35 cellular contexts compared by ENCODE assay signal in genomic region chr2:95138702-95139101, GRCh38.
"Had no signal": no experiment of that assay in that cellular context is flagged by ENCODE, and none has a peak within 500 bp of the region (broad histone marks: within the 10 kb centered on the region; RNA-seq: fewer than 3 reads in every experiment).

No MANE protein-coding gene starts in this region.

- DNase-seq: activated B cell treated with CpG ODN at 0.5 μM for 24 hours; activated CD4-positive, alpha-beta memory T cell treated with anti-CD3 and anti-CD28 coated beads for 36 hours; activated CD4-positive, alpha-beta T cell treated with anti-CD3 and anti-CD28 coated beads for 4 hours; activated CD4-positive, alpha-beta T cell treated with anti-CD3 and anti-CD28 coated beads, Interleukin-2, amount 10 ng/mL, durations not matched to agents 24 days and 14 days; activated CD4-positive, alpha-beta T cell treated with anti-CD3 and anti-CD28 coated beads, Interleukin-2, amount 50 U/mL, for 1 hour; activated CD4-positive, alpha-beta T cell treated with anti-CD3 and anti-CD28 coated beads, Interleukin-2, amount 50 U/mL, for 4 hours; activated CD4-positive, CD25-positive, alpha-beta regulatory T cell treated with anti-CD3 and anti-CD28 coated beads, Interleukin-2, amount 50 U/mL, for 72 hours; activated CD8-positive, alpha-beta memory T cell treated with anti-CD3 and anti-CD28 coated beads, Interleukin-2, amount 50 U/mL, for 4 hours; activated CD8-positive, alpha-beta T cell treated with anti-CD3 and anti-CD28 coated beads for 36 hours; activated effector memory CD4-positive, alpha-beta T cell treated with anti-CD3 and anti-CD28 coated beads, Interleukin-2, amount 50 U/mL, for 16 hours; activated gamma-delta T cell treated with Interleukin-2 at 50 U/mL for 16 hours; activated naive CD4-positive, alpha-beta T cell; activated naive CD4-positive, alpha-beta T cell treated with anti-CD3 and anti-CD28 coated beads for 36 hours; activated naive CD4-positive, alpha-beta T cell treated with anti-CD3 and anti-CD28 coated beads, Interleukin-2, amount 50 U/mL, for 16 hours; activated naive CD8-positive, alpha-beta T cell treated with anti-CD3 and anti-CD28 coated beads for 36 hours; activated T-cell treated with anti-CD3 and anti-CD28 coated beads for 4 hours; activated T-cell treated with anti-CD3 and anti-CD28 coated beads, Interleukin-2, amount 50 U/mL, for 1 hour; activated T-cell treated with anti-CD3 and anti-CD28 coated beads, Interleukin-2, amount 50 U/mL, for 4 hours; activated T-cell treated with anti-CD3 and anti-CD28 coated beads, Interleukin-2, amount 50 U/mL, for 72 hours; adrenal gland; amniotic stem cell; aorta; body of pancreas; brain microvascular endothelial cell; central memory CD4-positive, alpha-beta T cell; T-helper 1 cell; T-helper 2 cell; T-helper 9 cell had no signal

- ATAC-seq: activated CD8-positive, alpha-beta T cell treated with anti-CD3 and anti-CD28 coated beads for 36 hours; activated naive CD4-positive, alpha-beta T cell treated with anti-CD3 and anti-CD28 coated beads, Interleukin-2, amount 50 U/mL, for 72 hours; activated T-cell treated with anti-CD3 and anti-CD28 coated beads, Interleukin-2, amount 50 U/mL, for 4 hours; activated T-cell treated with anti-CD3 and anti-CD28 coated beads, Interleukin-2, amount 50 U/mL, for 72 hours; activated T-helper 17 cell treated with anti-CD3 and anti-CD28 coated beads, Interleukin-2, amount 50 U/mL, for 72 hours; body of pancreas had no signal

- H3K4me1 ChIP-seq: adrenal gland, body of pancreas, breast epithelium had no signal

- H3K27ac Mint-ChIP-seq: activated B cell treated with CpG ODN at 0.5 μM for 24 hours; activated CD4-positive, alpha-beta memory T cell treated with anti-CD3 and anti-CD28 coated beads for 36 hours; activated CD4-positive, alpha-beta T cell treated with anti-CD3 and anti-CD28 coated beads, Interleukin-2, amount 10 ng/mL, durations not matched to agents 24 days and 14 days; activated CD8-positive, alpha-beta T cell treated with anti-CD3 and anti-CD28 coated beads for 36 hours; activated naive CD4-positive, alpha-beta T cell treated with anti-CD3 and anti-CD28 coated beads for 36 hours; activated naive CD4-positive, alpha-beta T cell treated with anti-CD3 and anti-CD28 coated beads, Interleukin-2, amount 50 U/mL, for 72 hours; activated naive CD8-positive, alpha-beta T cell treated with anti-CD3 and anti-CD28 coated beads for 36 hours; activated T-cell treated with anti-CD3 and anti-CD28 coated beads, Interleukin-2, amount 50 U/mL, for 72 hours; activated T-helper 1 cell treated with anti-CD3 and anti-CD28 coated beads, Interleukin-12 subunit alpha, Interleukin-12 subunit beta, Interleukin-2, Interleukin-4 antibody, amounts not matched to agents 30 ng/mL and 10 ng/mL and 1 ng/mL, durations not matched to agents 14 hours and 24 hours and 36 hours; activated T-helper 17 cell treated with anti-CD3 and anti-CD28 coated beads, Interleukin-2, amount 50 U/mL, for 72 hours; T-helper 1 cell treated with Interleukin-12 subunit alpha and Interleukin-12 subunit beta and Interleukin-4 antibody, amounts not matched to agents 30 μg/mL and 1 μg/mL, for 36 hours; T-helper 2 cell treated with Interferon-gamma antibody and Interleukin-4, amounts not matched to agents 5 μg/mL and 100 μg/mL, for 36 hours had no signal

- H3K27ac ChIP-seq: adrenal gland, body of pancreas, brain microvascular endothelial cell, breast epithelium, VCaP had no signal

- H3K27me3 Mint-ChIP-seq: activated B cell treated with CpG ODN at 0.5 μM for 24 hours; activated CD4-positive, alpha-beta memory T cell treated with anti-CD3 and anti-CD28 coated beads for 36 hours; activated CD4-positive, alpha-beta T cell treated with anti-CD3 and anti-CD28 coated beads, Interleukin-2, amount 10 ng/mL, durations not matched to agents 24 days and 14 days; activated CD8-positive, alpha-beta T cell treated with anti-CD3 and anti-CD28 coated beads for 36 hours; activated naive CD8-positive, alpha-beta T cell treated with anti-CD3 and anti-CD28 coated beads for 36 hours; activated T-helper 17 cell treated with anti-CD3 and anti-CD28 coated beads, Interleukin-2, amount 50 U/mL, for 72 hours had no signal

- H3K4me3 Mint-ChIP-seq: activated B cell treated with CpG ODN at 0.5 μM for 24 hours; activated CD4-positive, alpha-beta memory T cell treated with anti-CD3 and anti-CD28 coated beads for 36 hours; activated CD4-positive, alpha-beta T cell treated with anti-CD3 and anti-CD28 coated beads, Interleukin-2, amount 10 ng/mL, durations not matched to agents 24 days and 14 days; activated CD8-positive, alpha-beta T cell treated with anti-CD3 and anti-CD28 coated beads for 36 hours; activated naive CD4-positive, alpha-beta T cell treated with anti-CD3 and anti-CD28 coated beads for 36 hours; activated naive CD8-positive, alpha-beta T cell treated with anti-CD3 and anti-CD28 coated beads for 36 hours; activated T-cell treated with anti-CD3 and anti-CD28 coated beads, Interleukin-2, amount 50 U/mL, for 4 hours; activated T-cell treated with anti-CD3 and anti-CD28 coated beads, Interleukin-2, amount 50 U/mL, for 72 hours; activated T-helper 1 cell treated with anti-CD3 and anti-CD28 coated beads, Interleukin-12 subunit alpha, Interleukin-12 subunit beta, Interleukin-2, Interleukin-4 antibody, amounts not matched to agents 30 ng/mL and 10 ng/mL and 1 ng/mL, durations not matched to agents 14 hours and 24 hours and 36 hours; activated T-helper 17 cell treated with anti-CD3 and anti-CD28 coated beads, Interleukin-2, amount 50 U/mL, for 72 hours; T-helper 1 cell treated with Interleukin-12 subunit alpha and Interleukin-12 subunit beta and Interleukin-4 antibody, amounts not matched to agents 30 μg/mL and 1 μg/mL, for 36 hours; T-helper 2 cell treated with Interferon-gamma antibody and Interleukin-4, amounts not matched to agents 5 μg/mL and 100 μg/mL, for 36 hours had no signal

- H3K4me1 Mint-ChIP-seq: activated B cell treated with CpG ODN at 0.5 μM for 24 hours; activated CD4-positive, alpha-beta T cell treated with anti-CD3 and anti-CD28 coated beads, Interleukin-2, amount 10 ng/mL, durations not matched to agents 24 days and 14 days; activated naive CD8-positive, alpha-beta T cell treated with anti-CD3 and anti-CD28 coated beads for 36 hours; activated T-helper 17 cell treated with anti-CD3 and anti-CD28 coated beads, Interleukin-2, amount 50 U/mL, for 72 hours had no signal

- H3K27me3 ChIP-seq: adrenal gland, body of pancreas, brain microvascular endothelial cell, breast epithelium had no signal

- H3K36me3 ChIP-seq: adrenal gland, brain microvascular endothelial cell, breast epithelium had no signal

- H3K4me3 ChIP-seq: adrenal gland, body of pancreas, breast epithelium had no signal
